Comparison of ENCODE assay signal across 1 cellular context in the genomic region with DNA sequence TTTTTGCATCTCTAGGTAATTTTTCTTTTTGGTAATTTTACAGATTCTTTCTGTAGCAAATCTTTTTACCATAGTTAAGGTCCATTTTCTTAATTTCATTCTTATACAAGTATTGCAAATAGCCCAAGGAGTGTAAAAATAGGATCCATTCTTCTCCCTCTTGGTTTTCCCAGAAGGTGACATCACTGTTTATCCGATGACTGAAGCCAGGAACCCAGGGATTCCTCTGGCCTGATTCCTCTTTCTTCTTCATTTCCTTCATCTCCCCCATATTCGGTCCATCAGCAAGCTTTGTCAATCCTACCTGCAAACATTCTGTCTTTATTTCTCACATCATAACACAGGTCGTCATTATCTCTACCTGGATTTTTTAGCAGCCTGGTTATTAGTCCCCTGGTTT.
TF ChIP-seq lines count a peak whose summit lies in the region.

No MANE protein-coding gene starts in this region.

TF ChIP-seq in SK-N-SH, 30 proteins besides CTCF, POLR2A, EP300 and RAD21 (continued from another document):
- TF ChIP-seq, protein P1, sequence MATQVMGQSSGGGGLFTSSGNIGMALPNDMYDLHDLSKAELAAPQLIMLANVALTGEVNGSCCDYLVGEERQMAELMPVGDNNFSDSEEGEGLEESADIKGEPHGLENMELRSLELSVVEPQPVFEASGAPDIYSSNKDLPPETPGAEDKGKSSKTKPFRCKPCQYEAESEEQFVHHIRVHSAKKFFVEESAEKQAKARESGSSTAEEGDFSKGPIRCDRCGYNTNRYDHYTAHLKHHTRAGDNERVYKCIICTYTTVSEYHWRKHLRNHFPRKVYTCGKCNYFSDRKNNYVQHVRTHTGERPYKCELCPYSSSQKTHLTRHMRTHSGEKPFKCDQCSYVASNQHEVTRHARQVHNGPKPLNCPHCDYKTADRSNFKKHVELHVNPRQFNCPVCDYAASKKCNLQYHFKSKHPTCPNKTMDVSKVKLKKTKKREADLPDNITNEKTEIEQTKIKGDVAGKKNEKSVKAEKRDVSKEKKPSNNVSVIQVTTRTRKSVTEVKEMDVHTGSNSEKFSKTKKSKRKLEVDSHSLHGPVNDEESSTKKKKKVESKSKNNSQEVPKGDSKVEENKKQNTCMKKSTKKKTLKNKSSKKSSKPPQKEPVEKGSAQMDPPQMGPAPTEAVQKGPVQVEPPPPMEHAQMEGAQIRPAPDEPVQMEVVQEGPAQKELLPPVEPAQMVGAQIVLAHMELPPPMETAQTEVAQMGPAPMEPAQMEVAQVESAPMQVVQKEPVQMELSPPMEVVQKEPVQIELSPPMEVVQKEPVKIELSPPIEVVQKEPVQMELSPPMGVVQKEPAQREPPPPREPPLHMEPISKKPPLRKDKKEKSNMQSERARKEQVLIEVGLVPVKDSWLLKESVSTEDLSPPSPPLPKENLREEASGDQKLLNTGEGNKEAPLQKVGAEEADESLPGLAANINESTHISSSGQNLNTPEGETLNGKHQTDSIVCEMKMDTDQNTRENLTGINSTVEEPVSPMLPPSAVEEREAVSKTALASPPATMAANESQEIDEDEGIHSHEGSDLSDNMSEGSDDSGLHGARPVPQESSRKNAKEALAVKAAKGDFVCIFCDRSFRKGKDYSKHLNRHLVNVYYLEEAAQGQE (IDR thresholded peaks at IDR 0.05; ENCODE audit: low read depth, low read length): no peak
- no peak for TF ChIP-seq MXI1 (IDR thresholded peaks at IDR 0.05; ENCODE audit: low read depth, low read length)
- TF ChIP-seq, protein P2, sequence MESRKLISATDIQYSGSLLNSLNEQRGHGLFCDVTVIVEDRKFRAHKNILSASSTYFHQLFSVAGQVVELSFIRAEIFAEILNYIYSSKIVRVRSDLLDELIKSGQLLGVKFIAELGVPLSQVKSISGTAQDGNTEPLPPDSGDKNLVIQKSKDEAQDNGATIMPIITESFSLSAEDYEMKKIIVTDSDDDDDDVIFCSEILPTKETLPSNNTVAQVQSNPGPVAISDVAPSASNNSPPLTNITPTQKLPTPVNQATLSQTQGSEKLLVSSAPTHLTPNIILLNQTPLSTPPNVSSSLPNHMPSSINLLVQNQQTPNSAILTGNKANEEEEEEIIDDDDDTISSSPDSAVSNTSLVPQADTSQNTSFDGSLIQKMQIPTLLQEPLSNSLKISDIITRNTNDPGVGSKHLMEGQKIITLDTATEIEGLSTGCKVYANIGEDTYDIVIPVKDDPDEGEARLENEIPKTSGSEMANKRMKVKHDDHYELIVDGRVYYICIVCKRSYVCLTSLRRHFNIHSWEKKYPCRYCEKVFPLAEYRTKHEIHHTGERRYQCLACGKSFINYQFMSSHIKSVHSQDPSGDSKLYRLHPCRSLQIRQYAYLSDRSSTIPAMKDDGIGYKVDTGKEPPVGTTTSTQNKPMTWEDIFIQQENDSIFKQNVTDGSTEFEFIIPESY (IDR thresholded peaks at IDR 0.05; ENCODE audit: borderline replicate concordance, low read depth): no peak
- no peak for TF ChIP-seq TCF12 (IDR thresholded peaks at IDR 0.05)
- no peak for TF ChIP-seq RFX5 (IDR thresholded peaks at IDR 0.05; ENCODE audit: low read length)
TF ChIP-seq in SK-N-SH: peak in this region for 0.
